14 cellular contexts compared by ENCODE assay signal in the genomic region with DNA sequence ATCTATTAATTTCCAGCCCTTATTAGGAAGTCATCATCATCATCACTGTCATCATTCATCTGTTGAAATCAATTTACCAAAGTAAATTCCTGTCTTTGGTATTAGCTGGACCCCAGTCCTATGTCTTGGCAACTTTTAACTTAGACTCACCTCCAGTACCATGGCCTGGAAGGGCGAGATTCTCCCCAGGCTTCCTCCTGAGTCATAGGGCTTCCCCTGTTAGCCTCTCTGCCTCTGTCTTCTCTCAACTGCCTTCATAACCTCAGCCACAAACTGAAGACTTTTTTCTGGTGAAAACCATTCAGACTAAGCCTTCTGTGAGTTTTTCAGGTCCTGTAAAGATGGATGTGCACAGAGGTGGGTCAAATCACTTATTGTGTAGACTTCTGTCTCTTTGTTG.
DNase-seq lines count a peak whose midpoint lies in the region; ATAC-seq and TF ChIP-seq lines count a peak whose summit lies in the region.
"Had no signal": no experiment of that assay in that cellular context is flagged by ENCODE, and none has a peak within 500 bp of the region (broad histone marks: within the 10 kb centered on the region; RNA-seq: fewer than 3 reads in every experiment).

No MANE protein-coding gene starts in this region.

- no peak overlapping the region for H3K27ac ChIP-seq in foreskin keratinocyte

- ATAC-seq in GM21423 (IDR thresholded peaks at IDR 0.05; ENCODE audit: unreplicated experiment), result peak; percentile 58
- peak; percentile 42 for ATAC-seq in HG02981 (IDR thresholded peaks at IDR 0.05; ENCODE audit: unreplicated experiment)
- peak; percentile 54 for ATAC-seq in foreskin keratinocyte

- DNase-seq in NCI-H146 (lab: John Stamatoyannopoulos, UW) (peak; percentile 56), foreskin keratinocyte (no peak), NCI-H2107 (lab: John Stamatoyannopoulos, UW) (no peak), NCI-H526 (lab: John Stamatoyannopoulos, UW) (no peak), kidney glomerular epithelial cell (lab: John Stamatoyannopoulos, UW) (no peak)
- DNase-seq: C1 segment of cervical spinal cord; Calu3; CD4-positive, alpha-beta T cell; DMS 273 treated with DMSO at 0.1 percent for 48 hours; HCEC 1CT; HFFc6; KG1 had no signal

- H3K4me1 ChIP-seq in foreskin keratinocyte, result no peaks in the 10 kb centered on the region

- TF ChIP-seq CTCF in foreskin keratinocyte (conservative IDR thresholded peaks at IDR 0.05), result no peak

- H3K27me3 ChIP-seq in foreskin keratinocyte, result peaks cover 9% of the 10 kb centered on the region
